Comparison of ENCODE assay signal across 8 cellular contexts in genomic region chr21:42061866-42062542, GRCh38. TPM values are rescaled to one million over a fixed set of nuclear protein-coding genes. Genes with fewer than 3 reads are reported as not detected.
DNase-seq lines count a peak whose midpoint lies in the region; ATAC-seq and TF ChIP-seq lines count a peak whose summit lies in the region.

No MANE protein-coding gene starts in this region.

- intact Hi-C loops in Caco-2 (cut with micrococcal nuclease; ENCODE audit: unreplicated experiment) = no loop called here

- no peaks in the 10 kb centered on the region for H3K9me3 Mint-ChIP-seq in central memory CD8-positive, alpha-beta T cell
- H3K9me3 Mint-ChIP-seq in Caco-2 (ENCODE audit: unreplicated experiment) = no peaks in the 10 kb centered on the region

- H3K4me3 Mint-ChIP-seq in central memory CD8-positive, alpha-beta T cell = peak overlapping the region; percentile 82
- H3K4me3 Mint-ChIP-seq in Caco-2 (ENCODE audit: unreplicated experiment) = no peak overlapping the region

- no peak for TF ChIP-seq CTCF in Caco-2 (IDR thresholded peaks at IDR 0.05; ENCODE audit: insufficient read depth in 1 of 2, low read depth in 1 of 2, low read length in 1 of 2, severe bottlenecking in 1 of 2, unreplicated experiment in 1 of 2)

- ATAC-seq in GM19023 (IDR thresholded peaks at IDR 0.05; ENCODE audit: unreplicated experiment) (peak; percentile 24), HG02938 (IDR thresholded peaks at IDR 0.05; ENCODE audit: unreplicated experiment) (peak; percentile 30)
- peak; percentile 78 for ATAC-seq in central memory CD8-positive, alpha-beta T cell (replicated peaks; ENCODE audit: extremely low read depth, poor library complexity, severe bottlenecking)
- peak; percentile 65 for ATAC-seq in stimulated activated naive CD8-positive, alpha-beta T cell treated with anti-CD3 and anti-CD28 coated beads, Interleukin-15, Interleukin-2, amounts not matched to agents 100 U/mL and 50 U/mL, for 24 hours

- BruUV-seq in Caco-2 (replicated peaks; lab: Mats Ljungman, UMichigan) = no TSS peak

- H3K27me3 ChIP-seq in Caco-2 (replicated peaks; ENCODE audit: control insufficient read depth, insufficient read depth, low read length) = no peaks in the 10 kb centered on the region

- no peaks in the 10 kb centered on the region for H3K36me3 ChIP-seq in Caco-2 (ENCODE audit: control insufficient read depth, insufficient read depth, low read length)

- no peaks in the 10 kb centered on the region for H3K27me3 Mint-ChIP-seq in central memory CD8-positive, alpha-beta T cell
- no peaks in the 10 kb centered on the region for H3K27me3 Mint-ChIP-seq in Caco-2 (ENCODE audit: insufficient read depth, unreplicated experiment)

- H3K4me1 Mint-ChIP-seq in central memory CD8-positive, alpha-beta T cell = peaks cover 41% of the 10 kb centered on the region
- peaks cover 16% of the 10 kb centered on the region for H3K4me1 Mint-ChIP-seq in Caco-2 (ENCODE audit: low read depth, unreplicated experiment)

- POLR2A ChIA-PET in Caco-2 (lab: Charles Lee) = no interaction called here

- no peaks in the 10 kb centered on the region for H3K36me3 Mint-ChIP-seq in central memory CD8-positive, alpha-beta T cell (ENCODE audit: insufficient read depth)
- H3K36me3 Mint-ChIP-seq in Caco-2 (ENCODE audit: insufficient read depth, unreplicated experiment) = peaks cover 1% of the 10 kb centered on the region

- peak; percentile 53 to 89 (median 71) for DNase-seq in T-helper 1 cell
- no peak for DNase-seq in central memory CD8-positive, alpha-beta T cell (ENCODE audit: low spot score in 2 of 2)
- DNase-seq in stimulated activated naive CD8-positive, alpha-beta T cell treated with anti-CD3 and anti-CD28 coated beads, Interleukin-15, Interleukin-2, amounts not matched to agents 100 U/mL and 50 U/mL, for 24 hours = peak; percentile 55
- DNase-seq in Caco-2 = no peak
- DNase-seq in NCI-H2196 treated with DMSO at 0.1 percent for 48 hours (lab: John Stamatoyannopoulos, UW; ENCODE audit: unreplicated experiment) = no peak
- DNase-seq in RKO (ENCODE audit: low spot score) = no peak

- peaks cover 41% of the 10 kb centered on the region for H3K4me1 ChIP-seq in Caco-2

- CTCF ChIA-PET in Caco-2 (lab: Charles Lee) = no interaction called here

- no peak overlapping the region for H3K4me3 ChIP-seq in Caco-2 (ENCODE audit: low read depth, low read length)

- peak overlapping the region; percentile 96 for H3K27ac Mint-ChIP-seq in central memory CD8-positive, alpha-beta T cell (ENCODE audit: low read depth)
- H3K27ac Mint-ChIP-seq in Caco-2 (ENCODE audit: unreplicated experiment) = no peak overlapping the region

- H3K9me3 ChIP-seq in Caco-2 = no peaks in the 10 kb centered on the region

RNA-seq across cellular contexts. Expression of gene UMODL1, which starts 9.1 kb away (rescaled TPM):
- total RNA-seq in Caco-2 (2022) = 0.20 and 0.21 TPM in 2 replicates

RNA-seq across cellular contexts. Expression of gene ZBTB21, which starts 51.8 kb away (rescaled TPM):
- total RNA-seq in Caco-2 (2022) = 21.4 and 23.3 TPM in 2 replicates

Comparison
In these comparisons a context has a peak if more than half of its experiments do, and no peak if none do; other contexts are left out.
1. ATAC-seq: peak in every context shown above with its lines; median percentile 78 in central memory CD8-positive, alpha-beta T cell; 65 in stimulated activated naive CD8-positive, alpha-beta T cell treated with anti-CD3 and anti-CD28 coated beads, Interleukin-15, Interleukin-2, amounts not matched to agents 100 U/mL and 50 U/mL, for 24 hours; 30 in HG02938; 24 in GM19023.
2. DNase-seq: peak in T-helper 1 cell (5 of 5) and stimulated activated naive CD8-positive, alpha-beta T cell treated with anti-CD3 and anti-CD28 coated beads, Interleukin-15, Interleukin-2, amounts not matched to agents 100 U/mL and 50 U/mL, for 24 hours (single experiment); none in central memory CD8-positive, alpha-beta T cell (0 of 2), Caco-2 (0 of 2), NCI-H2196 treated with DMSO at 0.1 percent for 48 hours (single experiment) and RKO (single experiment).